Comparison of ENCODE assay signal across 8 cellular contexts in genomic region chr15:78873796-78874761, GRCh38. TPM values are rescaled to one million over a fixed set of nuclear protein-coding genes. Genes with fewer than 3 reads are reported as not detected.
DNase-seq lines count a peak whose midpoint lies in the region; ATAC-seq and TF ChIP-seq lines count a peak whose summit lies in the region.

No MANE protein-coding gene starts in this region.

- peaks cover 4% of the 10 kb centered on the region for H3K36me3 ChIP-seq in CD4-positive, CD25-positive, alpha-beta regulatory T cell (ENCODE audit: control insufficient read depth, insufficient read depth, low read length)
- peaks cover 9% of the 10 kb centered on the region for H3K36me3 ChIP-seq in HUES64 (ENCODE audit: insufficient read depth, low read length)
- H3K36me3 ChIP-seq in neuron (ENCODE audit: insufficient read depth, low read length): peaks cover 7% of the 10 kb centered on the region

- peak overlapping the region; percentile 100 for H3K27ac Mint-ChIP-seq in CD4-positive, CD25-positive, alpha-beta regulatory T cell

- no peak overlapping the region for H2AFZ ChIP-seq in neuron (ENCODE audit: low read depth, low read length)

- H3K36me3 Mint-ChIP-seq in CD4-positive, CD25-positive, alpha-beta regulatory T cell: peaks cover 17% of the 10 kb centered on the region

- H3K4me3 ChIP-seq in CD4-positive, CD25-positive, alpha-beta regulatory T cell (ENCODE audit: low read depth, low read length): peak overlapping the region; percentile 98
- H3K4me3 ChIP-seq in HUES64 (ENCODE audit: low read length) (peak overlapping the region; percentile 78), epithelial cell of proximal tubule (ENCODE audit: low read depth, low read length) (peak overlapping the region; percentile 100), neuron (ENCODE audit: low read length) (peak overlapping the region; percentile 62)

- peak; percentile 37 to 64 (median 51) for DNase-seq in CD4-positive, CD25-positive, alpha-beta regulatory T cell
- DNase-seq in activated CD4-positive, alpha-beta T cell treated with anti-CD3 and anti-CD28 coated beads, Interleukin-2, amount 50 U/mL, for 1 hour: peak; percentile 37
- DNase-seq in epithelial cell of proximal tubule (ENCODE audit: low read depth): no peak
- DNase-seq in activated CD4-positive, CD25-positive, alpha-beta regulatory T cell treated with anti-CD3 and anti-CD28 coated beads, Interleukin-2, amount 50 U/mL, for 72 hours: no peak
- DNase-seq in ureter (ENCODE audit: low spot score): no peak

- TF ChIP-seq CTCF in epithelial cell of proximal tubule (conservative IDR thresholded peaks at IDR 0.05; ENCODE audit: low read depth, low read length): peak; percentile 5

- ATAC-seq in CD4-positive, CD25-positive, alpha-beta regulatory T cell (ENCODE audit: low read depth in 2 of 2): no peak
- ATAC-seq in HG03439 (IDR thresholded peaks at IDR 0.05; ENCODE audit: unreplicated experiment): no peak

- H3K9me3 Mint-ChIP-seq in CD4-positive, CD25-positive, alpha-beta regulatory T cell: no peaks in the 10 kb centered on the region

- H3K4me1 Mint-ChIP-seq in CD4-positive, CD25-positive, alpha-beta regulatory T cell: peaks cover 28 to 58% (median 42%) of the 10 kb centered on the region in 4 donors

- peaks cover 55% of the 10 kb centered on the region for H3K4me1 ChIP-seq in CD4-positive, CD25-positive, alpha-beta regulatory T cell (ENCODE audit: control insufficient read depth, insufficient read depth, low read length, poor library complexity, severe bottlenecking)
- H3K4me1 ChIP-seq in HUES64 (ENCODE audit: insufficient read depth, low read length) (peaks cover 35% of the 10 kb centered on the region), neuron (ENCODE audit: insufficient read depth, low read length) (peaks cover 28% of the 10 kb centered on the region)

- no peaks in the 10 kb centered on the region for H3K9me3 ChIP-seq in CD4-positive, CD25-positive, alpha-beta regulatory T cell (ENCODE audit: control insufficient read depth in 2 of 2, low read length in 2 of 2)
- H3K9me3 ChIP-seq in HUES64 (ENCODE audit: insufficient read depth, low read depth, low read length) (no peaks in the 10 kb centered on the region), neuron (ENCODE audit: low read length) (no peaks in the 10 kb centered on the region)

- peak overlapping the region; percentile 100 for H3K9ac ChIP-seq in HUES64 (ENCODE audit: low read depth, low read length)

- WGBS in HUES64: under 1% methylated on average over 31 of the region's 38 CpGs

- H3K27me3 ChIP-seq in CD4-positive, CD25-positive, alpha-beta regulatory T cell (ENCODE audit: control insufficient read depth, insufficient read depth, low read length): no peaks in the 10 kb centered on the region
- H3K27me3 ChIP-seq in HUES64 (ENCODE audit: insufficient read depth, low read length) (no peaks in the 10 kb centered on the region), neuron (ENCODE audit: insufficient read depth, low read length) (no peaks in the 10 kb centered on the region)

- peak overlapping the region; percentile 100 for H3K27ac ChIP-seq in CD4-positive, CD25-positive, alpha-beta regulatory T cell (ENCODE audit: insufficient read depth, low read length, poor library complexity, severe bottlenecking)
- H3K27ac ChIP-seq in HUES64 (ENCODE audit: low read depth, low read length): peak overlapping the region; percentile 100

- peak overlapping the region; percentile 97 to 100 (median 100) for H3K4me3 Mint-ChIP-seq in CD4-positive, CD25-positive, alpha-beta regulatory T cell

- H3K27me3 Mint-ChIP-seq in CD4-positive, CD25-positive, alpha-beta regulatory T cell: peaks cover 16% of the 10 kb centered on the region

RNA-seq across cellular contexts. Expression of gene MORF4L1, which starts 1.4 kb away (rescaled TPM):
- total RNA-seq in CD4-positive, CD25-positive, alpha-beta regulatory T cell: 402 TPM
- 100 to 1,000 TPM; 271 to 324 (median 292) TPM for polyA plus RNA-seq in CD4-positive, CD25-positive, alpha-beta regulatory T cell
- polyA plus RNA-seq in HUES64 (2013, experiment 1 of 2): 438 TPM
- 447 TPM for polyA plus RNA-seq in HUES64 (2013, experiment 2 of 2)
- 265 and 384 TPM in 2 replicates for total RNA-seq in epithelial cell of proximal tubule
- total RNA-seq in ureter: 252 TPM

Comparison
In these comparisons a context has a peak if more than half of its experiments do, and no peak if none do; other contexts are left out.
1. DNase-seq: peak in CD4-positive, CD25-positive, alpha-beta regulatory T cell (3 of 3) and activated CD4-positive, alpha-beta T cell treated with anti-CD3 and anti-CD28 coated beads, Interleukin-2, amount 50 U/mL, for 1 hour (single experiment); none in epithelial cell of proximal tubule (single experiment), activated CD4-positive, CD25-positive, alpha-beta regulatory T cell treated with anti-CD3 and anti-CD28 coated beads, Interleukin-2, amount 50 U/mL, for 72 hours (single experiment) and ureter (single experiment).
2. Peak in every context shown above with its lines, with median percentiles within 50 percentile points of each other: H3K4me3 ChIP-seq.